ENCODE assay signal across 20 cellular contexts in genomic region chr20:52824494-52825216, GRCh38.
DNase-seq lines count a peak whose midpoint lies in the region; ATAC-seq, FAIRE-seq and TF ChIP-seq lines count a peak whose summit lies in the region.
"Had no signal": no experiment of that assay in that cellular context is flagged by ENCODE, and none has a peak within 500 bp of the region (broad histone marks: within the 10 kb centered on the region; RNA-seq: fewer than 3 reads in every experiment).

No MANE protein-coding gene starts in this region.

- peak overlapping the region; percentile 23 to 49 (median 26) for H3K27ac ChIP-seq in right lobe of liver
- H3K27ac ChIP-seq: KMS-11, RWPE1, SJSA1 had no signal

- peaks cover 13% of the 10 kb centered on the region for H3K4me1 Mint-ChIP-seq in activated naive CD4-positive, alpha-beta T cell treated with anti-CD3 and anti-CD28 coated beads, Interleukin-2, amount 50 U/mL, for 24 hours
- H3K4me1 Mint-ChIP-seq in activated naive CD4-positive, alpha-beta T cell treated with anti-CD3 and anti-CD28 coated beads, Interleukin-2, amount 10 ng/mL, durations not matched to agents 7 days and 5 days: peaks cover 9% of the 10 kb centered on the region
- H3K4me1 Mint-ChIP-seq: B cell had no signal

- H3K36me3 Mint-ChIP-seq in activated naive CD4-positive, alpha-beta T cell treated with anti-CD3 and anti-CD28 coated beads, Interleukin-2, amount 50 U/mL, for 24 hours: peaks cover under 1% of the 10 kb centered on the region
- H3K36me3 Mint-ChIP-seq in activated naive CD4-positive, alpha-beta T cell treated with anti-CD3 and anti-CD28 coated beads, Interleukin-2, amount 10 ng/mL, durations not matched to agents 7 days and 5 days: peaks cover 1% of the 10 kb centered on the region
- H3K36me3 Mint-ChIP-seq: CD8-positive, alpha-beta T cell had no signal

- no peaks in the 10 kb centered on the region for H3K36me3 ChIP-seq in right lobe of liver
- H3K36me3 ChIP-seq: MG63, SJSA1 had no signal

- CTCF ChIA-PET in activated naive CD4-positive, alpha-beta T cell treated with anti-CD3 and anti-CD28 coated beads, Interleukin-2, amount 10 ng/mL, durations not matched to agents 7 days and 5 days (lab: Charles Lee): interaction anchor here (1.1 kb wide), 1 partner anchor 11 kb away, joined by 3 read pairs; no protein-coding TSS in a partner anchor

- H3K9me3 ChIP-seq in right lobe of liver: no peaks in the 10 kb centered on the region
- H3K9me3 ChIP-seq: MG63, SJSA1 had no signal

- H3K27me3 Mint-ChIP-seq in activated naive CD4-positive, alpha-beta T cell treated with anti-CD3 and anti-CD28 coated beads, Interleukin-2, amount 50 U/mL, for 24 hours: no peaks in the 10 kb centered on the region
- H3K27me3 Mint-ChIP-seq in activated naive CD4-positive, alpha-beta T cell treated with anti-CD3 and anti-CD28 coated beads, Interleukin-2, amount 10 ng/mL, durations not matched to agents 7 days and 5 days: no peaks in the 10 kb centered on the region
- H3K27me3 Mint-ChIP-seq: B cell had no signal

- no peaks in the 10 kb centered on the region for H3K27me3 ChIP-seq in right lobe of liver
- H3K27me3 ChIP-seq: MG63, SJSA1 had no signal

- 68% methylated on average over 10 of the region's 13 CpGs for WGBS in right lobe of liver (ENCODE audit: insufficient coverage, low coverage, low lambda C conversion rate, missing lambda C conversion rate)

- FAIRE-seq in HTR-8/SVneo (lab: Jason Lieb, UNC): peak; percentile 58
- FAIRE-seq: D721Med had no signal

- TF ChIP-seq CTCF in right lobe of liver (IDR thresholded peaks at IDR 0.05): no peak

- H3K27ac Mint-ChIP-seq in activated naive CD4-positive, alpha-beta T cell treated with anti-CD3 and anti-CD28 coated beads, Interleukin-2, amount 50 U/mL, for 24 hours: peak overlapping the region; percentile 35
- no peak overlapping the region for H3K27ac Mint-ChIP-seq in activated naive CD4-positive, alpha-beta T cell treated with anti-CD3 and anti-CD28 coated beads, Interleukin-2, amount 10 ng/mL, durations not matched to agents 7 days and 5 days
- H3K27ac Mint-ChIP-seq: B cell; CD8-positive, alpha-beta T cell; HFFc6 had no signal

- TF ChIP-seq POLR2A in right lobe of liver (IDR thresholded peaks at IDR 0.05): no peak

- peak overlapping the region in 2 of 3 donors; percentile 13 to 17 for H3K4me3 ChIP-seq in right lobe of liver
- H3K4me3 ChIP-seq: MG63, SJSA1 had no signal

- DNase-seq in activated naive CD4-positive, alpha-beta T cell treated with anti-CD3 and anti-CD28 coated beads, Interleukin-2, amount 10 ng/mL, durations not matched to agents 7 days and 5 days: no peak
- no peak for DNase-seq in HTR-8/SVneo (ENCODE audit: insufficient read length, low spot score)
- DNase-seq in RPMI8226: peak; percentile 31
- no peak for DNase-seq in right lobe of liver
- no peak for DNase-seq in NCI-H526 treated with DMSO at 0.1 percent for 48 hours (lab: John Stamatoyannopoulos, UW)
- no peak for DNase-seq in MV-4-11 (lab: John Stamatoyannopoulos, UW)
- DNase-seq: CD8-positive, alpha-beta T cell; DMS79 treated with DMSO at 0.1 percent for 48 hours; GDM1; HFFc6; MG63; NCI-H1930; NCI-H2171; NCI-H446 treated with DMSO at 0.1 percent for 48 hours had no signal

- no peak overlapping the region for H3K4me3 Mint-ChIP-seq in activated naive CD4-positive, alpha-beta T cell treated with anti-CD3 and anti-CD28 coated beads, Interleukin-2, amount 50 U/mL, for 24 hours
- H3K4me3 Mint-ChIP-seq in activated naive CD4-positive, alpha-beta T cell treated with anti-CD3 and anti-CD28 coated beads, Interleukin-2, amount 10 ng/mL, durations not matched to agents 7 days and 5 days: no peak overlapping the region
- H3K4me3 Mint-ChIP-seq: B cell; CD8-positive, alpha-beta T cell; HFFc6 had no signal

- intact Hi-C loops in right lobe of liver (cut with DNase I): no loop called here

- ATAC-seq in right lobe of liver: peak; percentile 65 to 88 (median 77)
- ATAC-seq: CD8-positive, alpha-beta T cell had no signal

- no peaks in the 10 kb centered on the region for H3K9me3 Mint-ChIP-seq in activated naive CD4-positive, alpha-beta T cell treated with anti-CD3 and anti-CD28 coated beads, Interleukin-2, amount 50 U/mL, for 24 hours
- peaks cover 4% of the 10 kb centered on the region for H3K9me3 Mint-ChIP-seq in activated naive CD4-positive, alpha-beta T cell treated with anti-CD3 and anti-CD28 coated beads, Interleukin-2, amount 10 ng/mL, durations not matched to agents 7 days and 5 days

- no peaks in the 10 kb centered on the region for H3K4me1 ChIP-seq in right lobe of liver
- H3K4me1 ChIP-seq: SJSA1 had no signal
